10 cellular contexts compared by ENCODE assay signal in the genomic region with DNA sequence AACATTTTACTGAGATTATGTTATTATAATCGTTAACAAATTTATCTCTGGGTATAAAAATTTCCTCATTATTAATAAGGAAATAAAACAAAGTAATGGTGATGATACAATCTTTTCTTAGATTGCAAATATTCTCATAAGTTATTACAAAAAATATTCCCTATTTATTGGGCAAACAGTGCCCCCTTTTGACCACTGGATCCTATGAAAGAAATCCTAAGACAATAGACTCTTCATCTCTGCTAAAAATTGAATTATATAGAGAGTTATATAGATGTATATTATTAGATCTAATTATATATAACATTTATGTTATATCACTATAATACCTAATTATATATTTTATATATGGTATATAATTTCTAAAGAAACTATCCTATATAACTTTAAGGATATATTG.
DNase-seq lines count a peak whose midpoint lies in the region; ATAC-seq and TF ChIP-seq lines count a peak whose summit lies in the region.
"Had no signal": no experiment of that assay in that cellular context is flagged by ENCODE, and none has a peak within 500 bp of the region (broad histone marks: within the 10 kb centered on the region; RNA-seq: fewer than 3 reads in every experiment).

No MANE protein-coding gene starts in this region.

- H3K4me3 ChIP-seq in DND-41 (ENCODE audit: low read depth in 1 of 2, low read length in 2 of 2) (no peak overlapping the region), Peyer's patch (no peak overlapping the region)
- H3K4me3 ChIP-seq: neural progenitor cell had no signal

- H3K9me3 ChIP-seq in DND-41 (ENCODE audit: insufficient read depth, low read length, severe bottlenecking) (no peaks in the 10 kb centered on the region), Peyer's patch (no peaks in the 10 kb centered on the region)

- no peak overlapping the region for H3K9ac ChIP-seq in DND-41 (ENCODE audit: low read depth, low read length)
- H3K9ac ChIP-seq: neural progenitor cell had no signal

- no peak for ATAC-seq in DND-41 (ENCODE audit: insufficient read depth, low read depth)
- ATAC-seq in stimulated activated naive CD8-positive, alpha-beta T cell treated with anti-CD3 and anti-CD28 coated beads, Interleukin-15, amount 100 ng/mL, for 72 hours: no peak

- no peak overlapping the region for H3K4me2 ChIP-seq in DND-41 (ENCODE audit: insufficient read depth, low read length)
- H3K4me2 ChIP-seq: neural progenitor cell had no signal

- in situ Hi-C loops in KBM-7 (cut with MboI; ENCODE audit: low pct_unique_long_range_greater_than_20kb, low sequenced_read_pairs): no loop called here

- TF ChIP-seq CTCF in DND-41 (IDR thresholded peaks at IDR 0.05; ENCODE audit: borderline replicate concordance, extremely low read depth, low read length, poor library complexity, severe bottlenecking): peak; percentile 50
- TF ChIP-seq CTCF in Peyer's patch (IDR thresholded peaks at IDR 0.05): peak in 3 of 6 experiments; percentile 17 to 64 (median 27)

- peaks cover 30% of the 10 kb centered on the region for H3K36me3 ChIP-seq in DND-41 (ENCODE audit: insufficient read depth, low read length)
- no peaks in the 10 kb centered on the region for H3K36me3 ChIP-seq in Peyer's patch
- H3K36me3 ChIP-seq: neural progenitor cell had no signal

- H3K4me1 ChIP-seq in DND-41 (ENCODE audit: insufficient read depth, low read length) (no peaks in the 10 kb centered on the region), Peyer's patch (no peaks in the 10 kb centered on the region)

- H3K27ac ChIP-seq in DND-41 (ENCODE audit: low read length) (no peak overlapping the region), Peyer's patch (no peak overlapping the region)
- H3K27ac ChIP-seq: neural progenitor cell had no signal

- no peaks in the 10 kb centered on the region for H3K27me3 Mint-ChIP-seq in stimulated activated naive CD8-positive, alpha-beta T cell treated with anti-CD3 and anti-CD28 coated beads, Interleukin-15, amount 100 ng/mL, for 72 hours
- H3K27me3 Mint-ChIP-seq: activated B cell treated with CpG ODN at 0.5 μM for 24 hours had no signal

- H3K4me3 Mint-ChIP-seq in stimulated activated naive CD8-positive, alpha-beta T cell treated with anti-CD3 and anti-CD28 coated beads, Interleukin-15, amount 100 ng/mL, for 72 hours: no peak overlapping the region
- H3K4me3 Mint-ChIP-seq: activated B cell treated with CpG ODN at 0.5 μM for 24 hours, neural progenitor cell had no signal

- H4K20me1 ChIP-seq in DND-41 (ENCODE audit: insufficient read depth, low read length): no peaks in the 10 kb centered on the region

- DNase-seq in DND-41 (no peak), KBM-7 (peak; percentile 36), amniotic epithelial cell (ENCODE audit: low read depth) (peak; percentile 44), midbrain (lab: John Stamatoyannopoulos, UW) (peak; percentile 22), occipital lobe (lab: John Stamatoyannopoulos, UW) (no peak), Peyer's patch (no peak)
- no peak for DNase-seq in stimulated activated naive CD8-positive, alpha-beta T cell treated with anti-CD3 and anti-CD28 coated beads, Interleukin-15, amount 100 ng/mL, for 72 hours
- DNase-seq: activated B cell treated with CpG ODN at 0.5 μM for 24 hours, cortex of kidney had no signal

- H3K27me3 ChIP-seq in DND-41 (ENCODE audit: insufficient read depth, low read length, poor library complexity) (no peaks in the 10 kb centered on the region), Peyer's patch (no peaks in the 10 kb centered on the region)
- H3K27me3 ChIP-seq: neural progenitor cell had no signal

- no peaks in the 10 kb centered on the region for H3K4me1 Mint-ChIP-seq in stimulated activated naive CD8-positive, alpha-beta T cell treated with anti-CD3 and anti-CD28 coated beads, Interleukin-15, amount 100 ng/mL, for 72 hours

- H3K27ac Mint-ChIP-seq in stimulated activated naive CD8-positive, alpha-beta T cell treated with anti-CD3 and anti-CD28 coated beads, Interleukin-15, amount 100 ng/mL, for 72 hours: no peak overlapping the region
- H3K27ac Mint-ChIP-seq: activated B cell treated with CpG ODN at 0.5 μM for 24 hours, neural progenitor cell had no signal

- no peak for TF ChIP-seq POLR2A in Peyer's patch (IDR thresholded peaks at IDR 0.05)

- H3K9me3 Mint-ChIP-seq in stimulated activated naive CD8-positive, alpha-beta T cell treated with anti-CD3 and anti-CD28 coated beads, Interleukin-15, amount 100 ng/mL, for 72 hours: no peaks in the 10 kb centered on the region
- H3K9me3 Mint-ChIP-seq: activated B cell treated with CpG ODN at 0.5 μM for 24 hours, neural progenitor cell had no signal

- 0 out of 2 replicates have a peak, but pooled peaks cover 4% of the 10 kb centered on the region for H3K79me2 ChIP-seq in DND-41 (ENCODE audit: insufficient read depth, low read length)

- no peak overlapping the region for H2AFZ ChIP-seq in DND-41 (ENCODE audit: low read depth, low read length)
- H2AFZ ChIP-seq: neural progenitor cell had no signal

Comparison
In these comparisons a context has a peak if more than half of its experiments do, and no peak if none do; other contexts are left out.
1. DNase-seq: peak in KBM-7 (single experiment), amniotic epithelial cell (single experiment) and midbrain (single experiment); none in DND-41 (single experiment), stimulated activated naive CD8-positive, alpha-beta T cell treated with anti-CD3 and anti-CD28 coated beads, Interleukin-15, amount 100 ng/mL, for 72 hours (0 of 2), occipital lobe (single experiment) and Peyer's patch (0 of 3).